ENCODE assay signal across 1 cellular context in genomic region chr1:55061000-55061705, GRCh38.
TF ChIP-seq lines count a peak whose summit lies in the region.

No MANE protein-coding gene starts in this region.

TF ChIP-seq in K562, 482 proteins besides CTCF, POLR2A, EP300 and RAD21 (continued from another document):
- TF ChIP-seq ZNF639 (CRISPR knock-in tag; conservative IDR thresholded peaks at IDR 0.05 in 1 of 2, IDR thresholded peaks at IDR 0.05 in 1 of 2) (no peak), SMARCA4 (IDR thresholded peaks at IDR 0.05) (no peak), HBP1 (CRISPR knock-in tag; IDR thresholded peaks at IDR 0.05) (no peak), FOXA3 (CRISPR knock-in tag; conservative IDR thresholded peaks at IDR 0.05 in 1 of 2, IDR thresholded peaks at IDR 0.05 in 1 of 2) (no peak), RB1 (IDR thresholded peaks at IDR 0.05; ENCODE audit: low read depth) (no peak), ZNF134 (CRISPR knock-in tag; conservative IDR thresholded peaks at IDR 0.05) (no peak), ATF4 (CRISPR knock-in tag; IDR thresholded peaks at IDR 0.05) (no peak), ZNF551 (CRISPR knock-in tag; IDR thresholded peaks at IDR 0.05) (no peak), MTA1 (IDR thresholded peaks at IDR 0.05; ENCODE audit: borderline replicate concordance) (no peak), HSF4 (CRISPR knock-in tag; IDR thresholded peaks at IDR 0.05; ENCODE audit: borderline replicate concordance) (no peak)
